1 cellular context compared by ENCODE assay signal in genomic region chr11:63504054-63504453, GRCh38.
TF ChIP-seq lines count a peak whose summit lies in the region.

No MANE protein-coding gene starts in this region.

TF ChIP-seq in H1, 55 proteins besides CTCF, POLR2A, EP300 and RAD21:
- no peak for TF ChIP-seq TAF7 (optimal IDR thresholded peaks at IDR 0.05; ENCODE audit: borderline replicate concordance, low read depth, low read length)
- peak; percentile 54; the same call in 1 of the 2 replicates for TF ChIP-seq POU5F1 (IDR thresholded peaks at IDR 0.05; ENCODE audit: low read depth, low read length)
